1 cellular context compared by ENCODE assay signal in the genomic region with DNA sequence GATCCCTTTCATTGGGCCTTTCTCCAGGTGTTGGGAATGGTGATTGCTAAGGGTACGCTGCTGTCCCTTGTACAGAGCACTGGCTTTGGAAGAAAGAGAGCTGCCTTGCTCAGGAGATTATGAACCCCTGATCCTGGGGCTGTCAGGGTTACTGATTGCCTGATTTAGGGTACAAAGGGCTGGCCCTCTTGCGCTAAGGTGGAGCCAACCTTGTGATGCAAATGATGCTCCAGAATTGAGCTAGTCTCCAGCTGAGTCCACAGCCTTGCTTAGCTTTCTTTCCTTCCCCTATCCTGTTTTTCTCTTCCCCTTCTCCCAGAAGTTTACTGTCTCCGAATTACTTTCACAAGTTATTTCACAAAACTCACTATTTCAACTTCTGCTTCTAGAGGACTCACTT.
TF ChIP-seq lines count a peak whose summit lies in the region.

No MANE protein-coding gene starts in this region.

TF ChIP-seq in H1, 55 proteins besides CTCF, POLR2A, EP300 and RAD21 (continued from another document):
- TF ChIP-seq RBBP5 (IDR thresholded peaks at IDR 0.05; ENCODE audit: borderline replicate concordance, low read depth, low read length), result no peak
- TF ChIP-seq, protein P1, sequence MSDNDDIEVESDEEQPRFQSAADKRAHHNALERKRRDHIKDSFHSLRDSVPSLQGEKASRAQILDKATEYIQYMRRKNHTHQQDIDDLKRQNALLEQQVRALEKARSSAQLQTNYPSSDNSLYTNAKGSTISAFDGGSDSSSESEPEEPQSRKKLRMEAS (IDR thresholded peaks at IDR 0.05), result no peak
- no peak for TF ChIP-seq EZH2 (IDR thresholded peaks at IDR 0.05; ENCODE audit: low read depth, low read length, severe bottlenecking)
- TF ChIP-seq CEBPB (IDR thresholded peaks at IDR 0.05; ENCODE audit: low read depth, low read length), result no peak
- no peak for TF ChIP-seq SP1 (IDR thresholded peaks at IDR 0.05; ENCODE audit: low read depth, low read length)
- TF ChIP-seq NANOG (IDR thresholded peaks at IDR 0.05; ENCODE audit: insufficient read depth, low read depth, low read length, poor library complexity, severe bottlenecking), result no peak
- TF ChIP-seq YY1 (IDR thresholded peaks at IDR 0.05; ENCODE audit: low read depth, low read length), result no peak
